ENCODE assay signal across 2 cellular contexts in genomic region chr6:43645613-43645964, GRCh38.
TF ChIP-seq lines count a peak whose summit lies in the region.

No MANE protein-coding gene starts in this region.

TF ChIP-seq in SK-N-SH treated with all-trans-retinoic acid at 6 μM for 48 hours, 23 proteins besides CTCF, POLR2A, EP300 and RAD21:
- TF ChIP-seq PPARA (CRISPR knock-in tag; IDR thresholded peaks at IDR 0.05; ENCODE audit: borderline replicate concordance) (no peak), CSRNP3 (CRISPR knock-in tag; IDR thresholded peaks at IDR 0.05) (no peak), CREB5 (CRISPR knock-in tag; IDR thresholded peaks at IDR 0.05; ENCODE audit: low read depth) (no peak), ARNTL (CRISPR knock-in tag; IDR thresholded peaks at IDR 0.05; ENCODE audit: borderline replicate concordance, low read depth) (no peak), GLIS3 (CRISPR knock-in tag; IDR thresholded peaks at IDR 0.05) (no peak), SNAI2 (CRISPR knock-in tag; IDR thresholded peaks at IDR 0.05) (no peak), ZFP3 (CRISPR knock-in tag; IDR thresholded peaks at IDR 0.05) (no peak), RARB (CRISPR knock-in tag; IDR thresholded peaks at IDR 0.05) (no peak), PATZ1 (CRISPR knock-in tag; IDR thresholded peaks at IDR 0.05; ENCODE audit: borderline replicate concordance) (no peak), OSR1 (CRISPR knock-in tag; IDR thresholded peaks at IDR 0.05) (no peak), TOX (CRISPR knock-in tag; IDR thresholded peaks at IDR 0.05; ENCODE audit: borderline replicate concordance) (no peak), ZNF8 (CRISPR knock-in tag; IDR thresholded peaks at IDR 0.05) (no peak), TSHZ2 (CRISPR knock-in tag; IDR thresholded peaks at IDR 0.05) (no peak), POU6F1 (CRISPR knock-in tag; IDR thresholded peaks at IDR 0.05; ENCODE audit: borderline replicate concordance, low read depth) (no peak), ZNF70 (CRISPR knock-in tag; IDR thresholded peaks at IDR 0.05) (no peak), BACH2 (CRISPR knock-in tag; IDR thresholded peaks at IDR 0.05; ENCODE audit: borderline replicate concordance) (no peak), ZFP30 (CRISPR knock-in tag; IDR thresholded peaks at IDR 0.05) (no peak)

TF ChIP-seq in HepG2, 621 proteins besides CTCF, POLR2A, EP300 and RAD21:
- TF ChIP-seq HNRNPLL (IDR thresholded peaks at IDR 0.05; ENCODE audit: low read depth, low read length, poor library complexity, severe bottlenecking) (no peak), MBD4 (IDR thresholded peaks at IDR 0.05; ENCODE audit: borderline replicate concordance, low read length) (no peak), ZSCAN29 (CRISPR knock-in tag; conservative IDR thresholded peaks at IDR 0.05) (no peak), ZNF605 (CRISPR knock-in tag; IDR thresholded peaks at IDR 0.05) (no peak), PRDM10 (CRISPR knock-in tag; IDR thresholded peaks at IDR 0.05; ENCODE audit: low read depth) (no peak), ZNF609 (CRISPR knock-in tag; IDR thresholded peaks at IDR 0.05; ENCODE audit: borderline replicate concordance) (no peak), TFDP1 (CRISPR knock-in tag; IDR thresholded peaks at IDR 0.05; ENCODE audit: borderline replicate concordance) (no peak), ZBTB49 (CRISPR knock-in tag; IDR thresholded peaks at IDR 0.05; ENCODE audit: borderline replicate concordance) (no peak), ZNF280D (CRISPR knock-in tag; IDR thresholded peaks at IDR 0.05) (no peak), ZNF616 (CRISPR knock-in tag; IDR thresholded peaks at IDR 0.05; ENCODE audit: low read depth) (no peak), ZNF460 (CRISPR knock-in tag; IDR thresholded peaks at IDR 0.05; ENCODE audit: borderline replicate concordance) (no peak), ZNF275 (CRISPR knock-in tag; IDR thresholded peaks at IDR 0.05; ENCODE audit: borderline replicate concordance) (no peak), KMT2A (CRISPR knock-in tag; IDR thresholded peaks at IDR 0.05) (no peak)
